1 cellular context compared by ENCODE assay signal in the genomic region with DNA sequence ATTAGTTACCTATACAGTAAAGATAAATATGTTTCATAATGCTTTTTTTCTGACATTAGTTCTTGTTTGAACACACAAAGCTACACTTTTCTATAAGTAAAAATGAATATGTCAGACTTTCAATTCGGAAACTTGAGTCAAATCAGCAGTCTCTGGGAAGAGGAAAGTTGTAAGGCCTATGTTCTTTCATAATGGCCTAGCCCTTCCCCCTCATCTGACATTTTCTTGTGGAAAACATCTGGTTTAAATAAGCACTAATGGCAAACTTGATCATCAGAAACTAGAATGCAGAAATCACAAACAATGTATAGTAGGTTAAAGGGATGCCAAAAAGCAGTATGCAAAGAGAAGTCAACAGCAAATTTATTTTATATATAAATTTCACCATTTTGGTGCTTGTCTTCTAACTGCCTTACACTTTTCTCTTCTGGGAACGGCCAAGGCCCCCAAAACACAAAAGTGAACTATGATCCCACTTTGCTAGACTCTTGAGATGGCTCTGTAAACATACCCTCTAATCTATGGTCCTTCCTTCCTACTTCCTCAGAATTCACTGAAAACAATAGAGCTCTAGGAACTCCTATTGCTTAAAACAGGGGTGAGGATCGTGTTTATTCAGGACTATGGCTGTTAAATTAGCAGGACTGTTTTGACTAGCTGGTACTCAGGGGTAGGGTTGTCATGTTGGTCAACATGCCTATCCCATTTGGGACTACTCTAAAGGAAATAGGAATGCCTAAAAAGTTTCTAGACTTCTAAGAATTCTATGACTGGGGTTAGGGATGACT.
TF ChIP-seq lines count a peak whose summit lies in the region.

No MANE protein-coding gene starts in this region.

TF ChIP-seq in GM12878, 131 proteins besides CTCF, POLR2A, EP300 and RAD21 (continued from another document):
- peak; percentile 52; the same call in 1 of the 2 replicates for TF ChIP-seq GABPA (IDR thresholded peaks at IDR 0.05; ENCODE audit: low read depth)
